Comparison of ENCODE assay signal across 9 cellular contexts in the genomic region with DNA sequence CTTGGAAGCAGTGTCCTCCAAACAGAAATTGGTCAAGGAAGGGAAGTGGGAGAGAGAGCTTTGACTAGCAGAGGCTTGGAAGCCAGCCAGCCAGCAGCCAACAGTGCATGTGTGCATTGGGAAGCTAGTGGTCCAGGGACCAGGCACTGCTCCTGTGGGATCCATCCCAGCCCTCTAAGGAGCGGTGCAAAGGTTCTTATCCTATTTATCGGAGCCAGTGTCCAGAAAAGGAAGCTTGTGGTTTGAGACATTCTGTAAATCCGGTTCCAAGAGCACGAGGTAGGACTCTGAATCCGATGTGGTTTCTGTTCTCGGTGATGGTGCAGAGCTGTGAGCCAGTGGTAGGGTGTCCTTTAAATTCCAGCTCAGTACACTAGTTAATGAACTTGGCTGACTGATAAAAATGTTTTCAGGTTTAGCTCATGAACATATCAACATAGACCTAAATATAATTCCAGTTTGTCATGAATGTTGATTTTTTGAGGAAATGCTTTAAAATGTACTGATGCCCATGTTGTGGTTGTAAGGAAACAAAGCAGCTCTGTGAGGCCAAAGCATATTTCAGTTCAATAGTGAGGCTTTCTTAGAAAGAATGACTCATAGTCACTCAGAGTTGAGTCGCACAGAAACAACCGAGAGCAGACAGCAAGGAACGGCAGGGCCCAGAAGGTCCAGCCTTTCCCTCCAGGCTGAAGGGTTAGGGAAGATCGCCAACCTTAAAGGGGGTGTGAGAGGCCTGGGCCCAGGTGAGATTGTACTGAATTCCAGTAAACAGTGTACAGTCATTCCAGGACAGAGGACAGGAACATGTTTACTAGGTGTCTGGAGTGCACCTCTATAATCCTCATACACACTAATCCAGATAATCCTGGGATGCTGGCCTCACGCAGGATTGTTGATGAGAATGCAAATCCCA. TPM values are rescaled to one million over a fixed set of nuclear protein-coding genes. Genes with fewer than 3 reads are reported as not detected.
DNase-seq lines count a peak whose midpoint lies in the region; ATAC-seq and TF ChIP-seq lines count a peak whose summit lies in the region.
"Had no signal": no experiment of that assay in that cellular context is flagged by ENCODE, and none has a peak within 500 bp of the region (broad histone marks: within the 10 kb centered on the region; RNA-seq: fewer than 3 reads in every experiment).

No MANE protein-coding gene starts in this region.

- no peaks in the 10 kb centered on the region for H3K27me3 ChIP-seq in transverse colon

- ATAC-seq in GM21447 (IDR thresholded peaks at IDR 0.05; ENCODE audit: unreplicated experiment) = peak; percentile 54
- no peak for ATAC-seq in GM19035 (IDR thresholded peaks at IDR 0.05; ENCODE audit: unreplicated experiment)

- H3K27ac ChIP-seq in cingulate gyrus (ENCODE audit: low read depth, low read length) (peak overlapping the region; percentile 80), transverse colon (peak overlapping the region; percentile 0 to 70 (median 48))

- WGBS in transverse colon (ENCODE audit: low coverage in 1 of 2), 2 donors = 18 to 40% methylated on average over 3 to 11 of the region's 11 CpGs

- in situ Hi-C loops in transverse colon (cut with MboI; ENCODE audit: low pct_ligation_motif_present in 1 of 4, low pct_unique_long_range_greater_than_20kb in 1 of 4, low sequenced_read_pairs in 3 of 4) = loop anchor here in 2 of 4 donors (25.0 kb wide), 1 partner anchor 104 kb away; no protein-coding TSS in a partner anchor

- no peaks in the 10 kb centered on the region for H3K9me3 ChIP-seq in transverse colon

- DNase-seq in C1 segment of cervical spinal cord (lab: John Stamatoyannopoulos, UW) = peak in 9 of 14 donors; percentile 9 to 67 (median 31)
- peak; percentile 91 for DNase-seq in RPMI7951 (ENCODE audit: low read depth)
- peak; percentile 77 for DNase-seq in medulla oblongata (ENCODE audit: extremely low spot score)
- DNase-seq in transverse colon = no peak
- DNase-seq in SHP77 (lab: John Stamatoyannopoulos, UW) = no peak
- DNase-seq: naive B cell had no signal

- TF ChIP-seq CTCF in transverse colon (IDR thresholded peaks at IDR 0.05) = no peak

- TF ChIP-seq EP300 in transverse colon (IDR thresholded peaks at IDR 0.05; ENCODE audit: low read depth) = no peak

- H3K36me3 ChIP-seq in transverse colon = peaks cover 0 to 18% (median 8%) of the 10 kb centered on the region in 4 donors

- intact Hi-C loops in transverse colon (cut with DNase I; ENCODE audit: low total_unique reads) = no loop called here

- no peak for TF ChIP-seq POLR2A in transverse colon (IDR thresholded peaks at IDR 0.05)

- H3K4me3 ChIP-seq in transverse colon = no peak overlapping the region

- H3K4me1 ChIP-seq in transverse colon = peaks cover 0 to 14% (median 11%) of the 10 kb centered on the region in 4 donors

RNA-seq across cellular contexts. Expression of gene GARRE1, which starts 21.5 kb away (rescaled TPM):
- 5.9 and 6.5 TPM in 2 replicates for total RNA-seq in RPMI7951 (2014; rRNA removed; shearing (Covaris generic))
- total RNA-seq in transverse colon = 10 to 100 TPM; 16.7 to 27.8 (median 22.7) TPM

Comparison
In these comparisons a context has a peak if more than half of its experiments do, and no peak if none do; other contexts are left out.
1. DNase-seq: peak in C1 segment of cervical spinal cord (9 of 14), RPMI7951 (single experiment) and medulla oblongata (single experiment); none in transverse colon (single experiment) and SHP77 (0 of 2).